In genomic region chr15:85689729-85690128, GRCh38 we compare ENCODE assay signal across 8 cellular contexts.
A peak's percentile ranks its signal among the peaks of the same experiment; 100 is the strongest.
DNase-seq lines count a peak whose midpoint lies in the region; ATAC-seq and TF ChIP-seq lines count a peak whose summit lies in the region.
"Had no signal": no experiment of that assay in that cellular context is flagged by ENCODE, and none has a peak within 500 bp of the region (broad histone marks: within the 10 kb centered on the region; RNA-seq: fewer than 3 reads in every experiment).

No MANE protein-coding gene starts in this region.

- no peaks in the 10 kb centered on the region for H3K27me3 Mint-ChIP-seq in activated CD8-positive, alpha-beta T cell treated with anti-CD3 and anti-CD28 coated beads, Interleukin-2, amount 10 ng/mL, durations not matched to agents 7 days and 5 days (ENCODE audit: low read depth)
- no peaks in the 10 kb centered on the region for H3K27me3 Mint-ChIP-seq in naive thymus-derived CD4-positive, alpha-beta T cell

- no peak for TF ChIP-seq CTCF in epithelial cell of proximal tubule (conservative IDR thresholded peaks at IDR 0.05; ENCODE audit: low read depth, low read length)
- TF ChIP-seq CTCF in tibial artery (IDR thresholded peaks at IDR 0.05), result no peak

- H3K9me3 ChIP-seq in HUES48 (ENCODE audit: control insufficient read depth, insufficient read depth, low read length) (no peaks in the 10 kb centered on the region), tibial artery (no peaks in the 10 kb centered on the region)
- no peaks in the 10 kb centered on the region for H3K9me3 ChIP-seq in naive thymus-derived CD4-positive, alpha-beta T cell (ENCODE audit: control insufficient read depth in 2 of 3, low read length in 3 of 3)

- H3K27me3 ChIP-seq in HUES48 (ENCODE audit: control insufficient read depth, insufficient read depth, low read length), result no peaks in the 10 kb centered on the region
- no peaks in the 10 kb centered on the region for H3K27me3 ChIP-seq in naive thymus-derived CD4-positive, alpha-beta T cell (ENCODE audit: control insufficient read depth in 2 of 2, insufficient read depth in 2 of 2, low read length in 2 of 2)
- H3K27me3 ChIP-seq in tibial artery, result no peaks in the 10 kb centered on the region

- DNase-seq in activated CD8-positive, alpha-beta T cell treated with anti-CD3 and anti-CD28 coated beads, Interleukin-2, amount 10 ng/mL, durations not matched to agents 7 days and 5 days, result peak; percentile 83
- no peak for DNase-seq in epithelial cell of proximal tubule (ENCODE audit: low read depth)
- DNase-seq in naive thymus-derived CD4-positive, alpha-beta T cell, result peak; percentile 44 to 78 (median 71)
- DNase-seq in tibial artery, result peak in 1 of 2 donors; percentile 47

- POLR2A ChIA-PET in activated CD8-positive, alpha-beta T cell treated with anti-CD3 and anti-CD28 coated beads, Interleukin-2, amount 10 ng/mL, durations not matched to agents 7 days and 5 days (lab: Charles Lee), result interaction anchor here (0.6 to 5.8 kb wide), 18 partner anchors 13 to 374 kb away, joined by 3 to 174 read pairs (median 6); no protein-coding TSS in a partner anchor
- POLR2A ChIA-PET in naive thymus-derived CD4-positive, alpha-beta T cell (lab: Charles Lee), result interaction anchor here (0.6 to 5.1 kb wide), 9 partner anchors 9 to 45 kb away, joined by 3 to 50 read pairs (median 4); no protein-coding TSS in a partner anchor

- H3K4me1 ChIP-seq in HUES48 (ENCODE audit: control insufficient read depth, insufficient read depth, low read length) (peaks cover 19% of the 10 kb centered on the region), tibial artery (peaks cover 0 to 36% (median 14%) of the 10 kb centered on the region in 4 donors)
- H3K4me1 ChIP-seq in naive thymus-derived CD4-positive, alpha-beta T cell (ENCODE audit: control insufficient read depth in 2 of 2, insufficient read depth in 2 of 2, low read length in 2 of 2), result peaks cover 45 to 49% of the 10 kb centered on the region in 2 donors

- peaks cover 53% of the 10 kb centered on the region for H3K36me3 Mint-ChIP-seq in activated CD8-positive, alpha-beta T cell treated with anti-CD3 and anti-CD28 coated beads, Interleukin-2, amount 10 ng/mL, durations not matched to agents 7 days and 5 days (ENCODE audit: low read depth)
- peaks cover 15 to 38% (median 20%) of the 10 kb centered on the region in 5 donors for H3K36me3 Mint-ChIP-seq in naive thymus-derived CD4-positive, alpha-beta T cell

- ATAC-seq in GM19324 (IDR thresholded peaks at IDR 0.05; ENCODE audit: low FRiP score, unreplicated experiment), result peak; percentile 32
- peak; percentile 75 for ATAC-seq in activated CD8-positive, alpha-beta T cell treated with anti-CD3 and anti-CD28 coated beads, Interleukin-2, amount 10 ng/mL, durations not matched to agents 7 days and 5 days
- peak; percentile 85 for ATAC-seq in naive thymus-derived CD4-positive, alpha-beta T cell
- ATAC-seq in HG03565 (IDR thresholded peaks at IDR 0.05; ENCODE audit: unreplicated experiment), result no peak

- H3K4me1 Mint-ChIP-seq in activated CD8-positive, alpha-beta T cell treated with anti-CD3 and anti-CD28 coated beads, Interleukin-2, amount 10 ng/mL, durations not matched to agents 7 days and 5 days (ENCODE audit: low read depth), result peaks cover 67% of the 10 kb centered on the region
- H3K4me1 Mint-ChIP-seq in naive thymus-derived CD4-positive, alpha-beta T cell, result peaks cover 30 to 87% (median 76%) of the 10 kb centered on the region in 7 donors

- peak overlapping the region; percentile 64 for H3K27ac ChIP-seq in HUES48 (ENCODE audit: low read depth, low read length)
- H3K27ac ChIP-seq in naive thymus-derived CD4-positive, alpha-beta T cell (ENCODE audit: low read depth, low read length), result peak overlapping the region; percentile 88
- H3K27ac ChIP-seq in tibial artery, result peak overlapping the region; percentile 36 to 60
- H3K27ac ChIP-seq: epithelial cell of prostate had no signal

- peak overlapping the region; percentile 87 for H3K4me3 Mint-ChIP-seq in activated CD8-positive, alpha-beta T cell treated with anti-CD3 and anti-CD28 coated beads, Interleukin-2, amount 10 ng/mL, durations not matched to agents 7 days and 5 days
- peak overlapping the region; percentile 90 to 99 (median 98) for H3K4me3 Mint-ChIP-seq in naive thymus-derived CD4-positive, alpha-beta T cell

- peak overlapping the region; percentile 97 for H3K27ac Mint-ChIP-seq in activated CD8-positive, alpha-beta T cell treated with anti-CD3 and anti-CD28 coated beads, Interleukin-2, amount 10 ng/mL, durations not matched to agents 7 days and 5 days
- H3K27ac Mint-ChIP-seq in naive thymus-derived CD4-positive, alpha-beta T cell, result peak overlapping the region; percentile 92 to 99 (median 98)

- no peaks in the 10 kb centered on the region for H3K9me3 Mint-ChIP-seq in activated CD8-positive, alpha-beta T cell treated with anti-CD3 and anti-CD28 coated beads, Interleukin-2, amount 10 ng/mL, durations not matched to agents 7 days and 5 days (ENCODE audit: insufficient read depth)
- no peaks in the 10 kb centered on the region for H3K9me3 Mint-ChIP-seq in naive thymus-derived CD4-positive, alpha-beta T cell

- CTCF ChIA-PET in activated CD8-positive, alpha-beta T cell treated with anti-CD3 and anti-CD28 coated beads, Interleukin-2, amount 10 ng/mL, durations not matched to agents 7 days and 5 days (lab: Charles Lee), result interaction anchor here (0.6 to 6.1 kb wide), 16 partner anchors 10 to 393 kb away, joined by 3 to 79 read pairs (median 4); no protein-coding TSS in a partner anchor
- CTCF ChIA-PET in naive thymus-derived CD4-positive, alpha-beta T cell (lab: Charles Lee), result interaction anchor here (1.1 kb wide), 1 partner anchor 11 kb away, joined by 5 read pairs; no protein-coding TSS in a partner anchor

- H3K9ac ChIP-seq in HUES48 (ENCODE audit: low read depth, low read length), result peak overlapping the region; percentile 49; the same call in 1 of the 2 replicates

- H3K36me3 ChIP-seq in HUES48 (ENCODE audit: control insufficient read depth, insufficient read depth, low read length) (peaks cover 38% of the 10 kb centered on the region), tibial artery (peaks cover 39 to 56% (median 54%) of the 10 kb centered on the region in 3 donors)
- H3K36me3 ChIP-seq in naive thymus-derived CD4-positive, alpha-beta T cell (ENCODE audit: control insufficient read depth in 2 of 3, insufficient read depth in 3 of 3, low read length in 3 of 3), result peaks cover 2 to 14% (median 11%) of the 10 kb centered on the region in 3 experiments

- intact Hi-C loops in naive thymus-derived CD4-positive, alpha-beta T cell (cut with micrococcal nuclease), result loop anchor here (1.0 to 5.0 kb wide), 14 partner anchors 13 to 372 kb away; no protein-coding TSS in a partner anchor
- intact Hi-C loops in tibial artery (cut with DNase I; ENCODE audit: low total_unique reads), result loop anchor here (10.0 kb wide), 1 partner anchor 65 kb away; no protein-coding TSS in a partner anchor

- peak overlapping the region; percentile 28; the same call in 1 of the 2 replicates for H3K4me3 ChIP-seq in HUES48 (ENCODE audit: low read depth, low read length)
- peak overlapping the region; percentile 26 for H3K4me3 ChIP-seq in epithelial cell of proximal tubule (ENCODE audit: low read depth, low read length)
- peak overlapping the region; percentile 83 for H3K4me3 ChIP-seq in naive thymus-derived CD4-positive, alpha-beta T cell (ENCODE audit: low read length)
- peak overlapping the region; percentile 35 to 39 for H3K4me3 ChIP-seq in tibial artery

Comparison
In these comparisons a context has a peak if more than half of its experiments do, and no peak if none do; other contexts are left out.
1. H3K4me3 ChIP-seq: peak in every context shown above with its lines; median percentile 83 in naive thymus-derived CD4-positive, alpha-beta T cell; 37 in tibial artery; 28 in HUES48; 26 in epithelial cell of proximal tubule.